12 cellular contexts compared by ENCODE assay signal in the genomic region with DNA sequence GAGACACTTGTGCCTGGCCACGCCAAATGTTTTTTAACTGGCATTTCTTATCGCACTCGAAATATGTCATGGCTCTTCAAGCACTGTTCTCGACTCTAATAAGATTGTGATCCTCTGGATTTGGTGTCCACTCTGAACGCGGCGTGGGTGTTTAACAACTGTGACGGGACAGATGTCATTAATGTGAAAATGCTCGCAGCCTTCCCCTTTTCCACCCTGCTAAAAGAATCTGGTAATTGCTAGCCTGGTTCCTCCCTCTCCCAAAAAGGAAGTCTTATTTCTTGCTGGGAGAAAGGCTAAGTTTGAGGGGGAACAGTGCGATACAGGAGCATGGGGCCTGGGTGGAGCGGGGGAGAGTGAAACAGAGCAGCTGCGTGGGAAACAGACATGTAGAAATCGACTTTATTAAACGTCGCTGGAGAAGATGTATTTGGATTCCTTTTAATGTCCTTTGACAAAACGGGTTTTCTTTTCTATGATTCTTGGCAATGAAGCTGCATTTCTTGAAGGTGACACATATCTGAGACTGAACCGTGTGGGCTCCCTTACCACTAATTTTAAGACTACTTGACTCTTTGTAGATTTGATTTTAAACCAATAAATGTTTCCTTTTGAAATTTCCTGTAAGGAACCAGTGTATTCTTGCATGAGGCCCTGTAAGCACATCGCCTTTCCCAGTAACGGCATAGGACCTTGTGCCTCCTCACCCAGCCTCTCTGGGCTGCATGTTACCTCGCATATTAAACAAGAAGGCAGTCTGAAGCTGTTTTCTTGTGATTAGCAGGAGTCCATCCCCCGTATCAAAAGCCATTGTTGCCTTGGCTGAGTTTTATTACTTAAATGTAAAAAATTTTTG. TPM values are rescaled to one million over a fixed set of nuclear protein-coding genes. Genes with fewer than 3 reads are reported as not detected.
DNase-seq lines count a peak whose midpoint lies in the region; ATAC-seq and TF ChIP-seq lines count a peak whose summit lies in the region.
"Had no signal": no experiment of that assay in that cellular context is flagged by ENCODE, and none has a peak within 500 bp of the region (broad histone marks: within the 10 kb centered on the region; RNA-seq: fewer than 3 reads in every experiment).

No MANE protein-coding gene starts in this region.

- peaks cover 3 to 9% of the 10 kb centered on the region in 2 donors for H3K4me1 ChIP-seq in aorta (ENCODE audit: control insufficient read depth in 1 of 2, insufficient read depth in 2 of 2, low read length in 2 of 2)

- no peaks in the 10 kb centered on the region for H3K9me3 Mint-ChIP-seq in naive B cell

- H3K36me3 ChIP-seq in aorta (ENCODE audit: control insufficient read depth in 1 of 2, insufficient read depth in 2 of 2, low read length in 1 of 2), result no peaks in the 10 kb centered on the region

- no peak overlapping the region for H3K4me3 Mint-ChIP-seq in naive B cell

- H3K27me3 ChIP-seq in aorta (ENCODE audit: control insufficient read depth in 1 of 2, insufficient read depth in 2 of 2, low read length in 1 of 2), result no peaks in the 10 kb centered on the region

- no peak for TF ChIP-seq CTCF in fibroblast of mammary gland (conservative IDR thresholded peaks at IDR 0.05; ENCODE audit: control insufficient read depth, insufficient read depth, low read depth, low read length)

- peak overlapping the region in 4 of 6 donors; percentile 7 to 86 (median 23) for H3K27ac Mint-ChIP-seq in naive B cell

- WGBS in aorta, 2 donors, result 7 to 8% methylated on average over 21 of the region's 21 CpGs

- peak overlapping the region; percentile 84 to 99 for H3K27ac ChIP-seq in aorta (ENCODE audit: low read depth in 1 of 2, low read length in 2 of 2)

- peaks cover 13 to 31% (median 31%) of the 10 kb centered on the region in 3 donors for H3K4me1 Mint-ChIP-seq in naive B cell

- H3K36me3 Mint-ChIP-seq in naive B cell, result peaks cover 9 to 10% of the 10 kb centered on the region in 2 donors

- intact Hi-C loops in Right ventricle myocardium inferior (cut with DNase I) (no loop called here), cardiac septum (cut with DNase I) (loop anchor here (2.0 to 5.0 kb wide), 2 partner anchors 18 to 64 kb away; a partner anchor contains a TSS), aorta (cut with DNase I) (loop anchor here (5.0 kb wide), 2 partner anchors 59 to 64 kb away; no protein-coding TSS in a partner anchor)

- H3K4me3 ChIP-seq in fibroblast of mammary gland (ENCODE audit: control insufficient read depth, low read depth, low read length) (no peak overlapping the region), aorta (ENCODE audit: low read length in 2 of 2) (peak overlapping the region in 1 of 2 donors; percentile 87)

- H3K9me3 ChIP-seq in aorta (ENCODE audit: control insufficient read depth, low read length), result no peaks in the 10 kb centered on the region

- no peaks in the 10 kb centered on the region for H3K27me3 Mint-ChIP-seq in naive B cell

- peak; percentile 60 for ATAC-seq in Right ventricle myocardium inferior
- ATAC-seq in naive B cell (ENCODE audit: low read depth in 2 of 2), result no peak
- ATAC-seq in aorta (ENCODE audit: low FRiP score), result no peak
- no peak for ATAC-seq in GM21619 (IDR thresholded peaks at IDR 0.05; ENCODE audit: unreplicated experiment)

- DNase-seq in Right ventricle myocardium inferior (ENCODE audit: missing footprints), result no peak
- no peak for DNase-seq in cardiac septum (ENCODE audit: low spot score)
- DNase-seq in fibroblast of mammary gland (ENCODE audit: low read depth), result peak; percentile 63
- DNase-seq in naive B cell, result no peak
- no peak for DNase-seq in aorta
- no peak for DNase-seq in NCI-H446 treated with DMSO at 0.1 percent for 48 hours (lab: John Stamatoyannopoulos, UW)
- DNase-seq in DMS153 treated with DMSO at 0.1 percent for 48 hours (lab: John Stamatoyannopoulos, UW; ENCODE audit: unreplicated experiment), result no peak
- DNase-seq: NCI-H1417 treated with DMSO at 0.1 percent for 48 hours; stimulated activated CD4-positive, alpha-beta T cell treated with anti-CD3 and anti-CD28 coated beads, Interleukin-2, amount 100 ng/mL, for 48 hours had no signal

RNA-seq across cellular contexts. Expression of a gene that starts 17.8 kb away (rescaled TPM):
- total RNA-seq in Right ventricle myocardium inferior (131 TPM), cardiac septum (128 TPM), aorta (100 to 1,000 TPM; 109 to 219 TPM)
- polyA plus RNA-seq in naive B cell (ENCODE audit: low read depth in 6 of 6) (10 to 100 TPM; 44.3 to 89.6 (median 62.5) TPM), aorta (100 to 1,000 TPM in 1 of 2 donors, 10 to 100 TPM in 1; 66.4 to 121 TPM)

RNA-seq across cellular contexts. Expression of a gene that starts 51.5 kb away (rescaled TPM):
- total RNA-seq in Right ventricle myocardium inferior (0.38 TPM), cardiac septum (1.1 TPM), aorta (1 to 10 TPM; 4.1 to 5.9 TPM)
- polyA plus RNA-seq in naive B cell (ENCODE audit: low read depth in 6 of 6) (1 to 10 TPM in 1 of 6 donors, under 1 TPM in 3, not detected in 2; 0.51 to 1.4 (median 0.84) TPM), aorta (under 1 TPM in 1 of 2 donors, not detected in 1; 0.79 TPM)
- total RNA-seq: glomerular endothelial cell had no signal
- polyA plus RNA-seq: AG04450 had no signal
